In genomic region chr6:70955441-70956190, GRCh38 we compare ENCODE assay signal across 1 cellular context.
A peak's percentile ranks its signal among the peaks of the same experiment; 100 is the strongest.
TF ChIP-seq lines count a peak whose summit lies in the region.

No MANE protein-coding gene starts in this region.

TF ChIP-seq in HepG2, 621 proteins besides CTCF, POLR2A, EP300 and RAD21 (continued from another document and continues in another):
- TF ChIP-seq PLSCR1 (CRISPR knock-in tag; IDR thresholded peaks at IDR 0.05; ENCODE audit: borderline replicate concordance) = no peak
- no peak for TF ChIP-seq ATF6 (CRISPR knock-in tag; conservative IDR thresholded peaks at IDR 0.05)
- peak; percentile 92 for TF ChIP-seq MAX (IDR thresholded peaks at IDR 0.05)
- peak; percentile 86 for TF ChIP-seq ZNF883 (CRISPR knock-in tag; IDR thresholded peaks at IDR 0.05; ENCODE audit: not compliant biosample characterization)
- TF ChIP-seq MED1 (CRISPR knock-in tag; IDR thresholded peaks at IDR 0.05) = peak; percentile 29; the same call in 1 of the 2 replicates
- no peak for TF ChIP-seq CREM (IDR thresholded peaks at IDR 0.05)
- no peak for TF ChIP-seq CREM (CRISPR knock-in tag; IDR thresholded peaks at IDR 0.05)
- TF ChIP-seq ZBTB49 (CRISPR knock-in tag; IDR thresholded peaks at IDR 0.05; ENCODE audit: borderline replicate concordance) = peak; percentile 26; the same call in 1 of the 2 replicates
- peak; percentile 75; the same call in 1 of the 2 replicates for TF ChIP-seq MXD4 (CRISPR knock-in tag; IDR thresholded peaks at IDR 0.05)
- TF ChIP-seq CCDC6 (CRISPR knock-in tag; IDR thresholded peaks at IDR 0.05) = peak; percentile 85
- TF ChIP-seq ZNF614 (CRISPR knock-in tag; IDR thresholded peaks at IDR 0.05; ENCODE audit: borderline replicate concordance) = peak; percentile 60; the same call in 1 of the 2 replicates
- peak; percentile 82; the same call in 1 of the 2 replicates for TF ChIP-seq NR0B2 (CRISPR knock-in tag; IDR thresholded peaks at IDR 0.05)
- TF ChIP-seq PAX8 (CRISPR knock-in tag; IDR thresholded peaks at IDR 0.05; ENCODE audit: borderline replicate concordance) = no peak
- peak; percentile 22; the same call in 1 of the 2 replicates for TF ChIP-seq HOXD1 (CRISPR knock-in tag; IDR thresholded peaks at IDR 0.05)
- no peak for TF ChIP-seq U2AF1 (optimal IDR thresholded peaks at IDR 0.05; ENCODE audit: low read depth, low read length)
- 0 out of 2 replicates have a peak, but pooled peaks have one; percentile 12 for TF ChIP-seq NCOA2 (CRISPR knock-in tag; IDR thresholded peaks at IDR 0.05)
- TF ChIP-seq TMF1 (CRISPR knock-in tag; IDR thresholded peaks at IDR 0.05; ENCODE audit: low read depth) = peak; percentile 83; the same call in 1 of the 2 replicates
- no peak for TF ChIP-seq ARNT (IDR thresholded peaks at IDR 0.05)
- TF ChIP-seq ZNF616 (CRISPR knock-in tag; IDR thresholded peaks at IDR 0.05; ENCODE audit: low read depth) = peak; percentile 89
- no peak for TF ChIP-seq PBX2 (CRISPR knock-in tag; IDR thresholded peaks at IDR 0.05)
- no peak for TF ChIP-seq ZNF292 (CRISPR knock-in tag; IDR thresholded peaks at IDR 0.05; ENCODE audit: borderline replicate concordance, low read depth)
- no peak for TF ChIP-seq ISL2 (CRISPR knock-in tag; IDR thresholded peaks at IDR 0.05)
- no peak for TF ChIP-seq FOXA3 (CRISPR knock-in tag; IDR thresholded peaks at IDR 0.05)
- TF ChIP-seq ZSCAN22 (CRISPR knock-in tag; IDR thresholded peaks at IDR 0.05) = no peak
- no peak for TF ChIP-seq STAT5B (CRISPR knock-in tag; IDR thresholded peaks at IDR 0.05)
- TF ChIP-seq ZFY (CRISPR knock-in tag; IDR thresholded peaks at IDR 0.05) = peak; percentile 74
- TF ChIP-seq BHLHE40 (IDR thresholded peaks at IDR 0.05; ENCODE audit: low read length) = peak; percentile 95
- TF ChIP-seq HMGXB3 (CRISPR knock-in tag; IDR thresholded peaks at IDR 0.05; ENCODE audit: borderline replicate concordance) = no peak
- no peak for TF ChIP-seq CCAR2 (optimal IDR thresholded peaks at IDR 0.05; ENCODE audit: low read depth, low read length)
- TF ChIP-seq ZNF512B (CRISPR knock-in tag; IDR thresholded peaks at IDR 0.05; ENCODE audit: borderline replicate concordance) = no peak
- peak; percentile 69; the same call in 1 of the 2 replicates for TF ChIP-seq ZBTB34 (CRISPR knock-in tag; IDR thresholded peaks at IDR 0.05)
- no peak for TF ChIP-seq ZNF280D (CRISPR knock-in tag; IDR thresholded peaks at IDR 0.05)
- 0 out of 2 replicates have a peak, but pooled peaks have one; percentile 72 for TF ChIP-seq ETS1 (CRISPR knock-in tag; IDR thresholded peaks at IDR 0.05)
- TF ChIP-seq BRCA1 (CRISPR knock-in tag; IDR thresholded peaks at IDR 0.05) = 0 out of 2 replicates have a peak, but pooled peaks have one; percentile 56
